In the genomic region with DNA sequence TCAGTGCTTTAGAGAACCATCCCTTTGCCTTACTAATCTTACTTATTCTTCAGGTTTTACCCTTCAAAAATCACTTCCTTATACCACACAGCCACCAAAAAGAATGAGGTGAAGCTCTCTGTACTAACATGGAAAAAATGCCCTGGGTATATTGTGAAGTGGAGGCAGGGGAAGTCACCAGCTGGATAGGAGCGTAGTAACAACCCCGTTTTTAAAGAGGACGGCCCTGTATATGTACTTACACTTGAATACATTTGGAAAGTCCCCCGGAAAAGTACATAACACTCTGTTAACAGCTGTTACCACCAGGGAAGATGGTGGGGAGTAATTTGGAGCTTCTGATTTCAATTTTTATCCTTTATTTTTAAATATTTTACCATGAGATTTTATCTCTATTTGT, we compare ENCODE assay signal across 8 cellular contexts. TPM values are rescaled to one million over a fixed set of nuclear protein-coding genes. Genes with fewer than 3 reads are reported as not detected.
A peak's percentile ranks its signal among the peaks of the same experiment; 100 is the strongest.
DNase-seq lines count a peak whose midpoint lies in the region; ATAC-seq and TF ChIP-seq lines count a peak whose summit lies in the region.

No MANE protein-coding gene starts in this region.

- no peaks in the 10 kb centered on the region for H3K27me3 ChIP-seq in CD4-positive, CD25-positive, alpha-beta regulatory T cell (ENCODE audit: control insufficient read depth, insufficient read depth, low read length)
- H3K27me3 ChIP-seq in left lung, result no peaks in the 10 kb centered on the region

- H3K4me1 ChIP-seq in CD4-positive, CD25-positive, alpha-beta regulatory T cell (ENCODE audit: control insufficient read depth, insufficient read depth, low read length, poor library complexity, severe bottlenecking), result peaks cover 45% of the 10 kb centered on the region
- H3K4me1 ChIP-seq in left lung, result peaks cover 5 to 23% of the 10 kb centered on the region in 2 donors

- peak overlapping the region; percentile 78 to 99 (median 93) for H3K27ac Mint-ChIP-seq in CD4-positive, CD25-positive, alpha-beta regulatory T cell
- peak overlapping the region; percentile 90 for H3K27ac Mint-ChIP-seq in T-helper 1 cell treated with Interleukin-12 subunit alpha and Interleukin-12 subunit beta and Interleukin-4 antibody, amounts not matched to agents 30 μg/mL and 1 μg/mL, for 36 hours

- peaks cover 4% of the 10 kb centered on the region for H3K27me3 Mint-ChIP-seq in CD4-positive, CD25-positive, alpha-beta regulatory T cell
- H3K27me3 Mint-ChIP-seq in T-helper 1 cell treated with Interleukin-12 subunit alpha and Interleukin-12 subunit beta and Interleukin-4 antibody, amounts not matched to agents 30 μg/mL and 1 μg/mL, for 36 hours (ENCODE audit: low read depth), result no peaks in the 10 kb centered on the region

- no peak for TF ChIP-seq CTCF in left lung (IDR thresholded peaks at IDR 0.05)
- no peak for TF ChIP-seq CTCF in omental fat pad (IDR thresholded peaks at IDR 0.05)

- peak overlapping the region; percentile 73 for H3K27ac ChIP-seq in CD4-positive, CD25-positive, alpha-beta regulatory T cell (ENCODE audit: insufficient read depth, low read length, poor library complexity, severe bottlenecking)
- H3K27ac ChIP-seq in left lung, result peak overlapping the region in 1 of 2 donors; percentile 3

- peak overlapping the region; percentile 13 to 65 (median 42) for H3K4me3 Mint-ChIP-seq in CD4-positive, CD25-positive, alpha-beta regulatory T cell
- peak overlapping the region; percentile 60 for H3K4me3 Mint-ChIP-seq in T-helper 1 cell treated with Interleukin-12 subunit alpha and Interleukin-12 subunit beta and Interleukin-4 antibody, amounts not matched to agents 30 μg/mL and 1 μg/mL, for 36 hours

- no peaks in the 10 kb centered on the region for H3K36me3 Mint-ChIP-seq in CD4-positive, CD25-positive, alpha-beta regulatory T cell
- peaks cover 7% of the 10 kb centered on the region for H3K36me3 Mint-ChIP-seq in T-helper 1 cell treated with Interleukin-12 subunit alpha and Interleukin-12 subunit beta and Interleukin-4 antibody, amounts not matched to agents 30 μg/mL and 1 μg/mL, for 36 hours (ENCODE audit: low read depth)

- intact Hi-C loops in left lung (cut with DNase I), result no loop called here

- ATAC-seq in CD4-positive, CD25-positive, alpha-beta regulatory T cell (ENCODE audit: low read depth in 2 of 2), result peak; percentile 15 to 26
- ATAC-seq in GM21360 (IDR thresholded peaks at IDR 0.05; ENCODE audit: unreplicated experiment) (peak; percentile 43), left lung (peak; percentile 75), GM21528 (IDR thresholded peaks at IDR 0.05; ENCODE audit: low FRiP score, unreplicated experiment) (no peak), omental fat pad (ENCODE audit: low FRiP score) (no peak), HG02973 (IDR thresholded peaks at IDR 0.05; ENCODE audit: unreplicated experiment) (no peak)

- no peaks in the 10 kb centered on the region for H3K36me3 ChIP-seq in CD4-positive, CD25-positive, alpha-beta regulatory T cell (ENCODE audit: control insufficient read depth, insufficient read depth, low read length)
- no peaks in the 10 kb centered on the region for H3K36me3 ChIP-seq in left lung

- peak overlapping the region; percentile 29 for H3K4me3 ChIP-seq in CD4-positive, CD25-positive, alpha-beta regulatory T cell (ENCODE audit: low read depth, low read length)
- no peak overlapping the region for H3K4me3 ChIP-seq in left lung

- H3K9me3 Mint-ChIP-seq in CD4-positive, CD25-positive, alpha-beta regulatory T cell, result no peaks in the 10 kb centered on the region
- no peaks in the 10 kb centered on the region for H3K9me3 Mint-ChIP-seq in T-helper 1 cell treated with Interleukin-12 subunit alpha and Interleukin-12 subunit beta and Interleukin-4 antibody, amounts not matched to agents 30 μg/mL and 1 μg/mL, for 36 hours

- peak in 1 of 3 donors; percentile 33 for DNase-seq in CD4-positive, CD25-positive, alpha-beta regulatory T cell
- no peak for DNase-seq in left lung
- no peak for DNase-seq in omental fat pad (ENCODE audit: low spot score)
- DNase-seq in NCI-H128 (lab: John Stamatoyannopoulos, UW; ENCODE audit: unreplicated experiment), result no peak

- peaks cover 25 to 66% (median 44%) of the 10 kb centered on the region in 4 donors for H3K4me1 Mint-ChIP-seq in CD4-positive, CD25-positive, alpha-beta regulatory T cell
- H3K4me1 Mint-ChIP-seq in T-helper 1 cell treated with Interleukin-12 subunit alpha and Interleukin-12 subunit beta and Interleukin-4 antibody, amounts not matched to agents 30 μg/mL and 1 μg/mL, for 36 hours (ENCODE audit: low read depth), result peaks cover 52% of the 10 kb centered on the region

- H3K9me3 ChIP-seq in CD4-positive, CD25-positive, alpha-beta regulatory T cell (ENCODE audit: control insufficient read depth in 2 of 2, low read length in 2 of 2), result no peaks in the 10 kb centered on the region
- H3K9me3 ChIP-seq in left lung, result no peaks in the 10 kb centered on the region

RNA-seq across cellular contexts. Expression of a gene that starts 28.2 kb away (rescaled TPM):
- 100 TPM for total RNA-seq in CD4-positive, CD25-positive, alpha-beta regulatory T cell
- polyA plus RNA-seq in CD4-positive, CD25-positive, alpha-beta regulatory T cell, result 100 to 1,000 TPM in 1 of 4 donors, 10 to 100 TPM in 3; 97.1 to 117 (median 99.4) TPM
- total RNA-seq in left lung (10 to 100 TPM; 87.2 to 95.7 TPM), omental fat pad (10 to 100 TPM; 49.6 to 63.5 (median 57.2) TPM)

RNA-seq across cellular contexts. Expression of a gene that starts 47.3 kb away (rescaled TPM):
- 364 TPM for total RNA-seq in CD4-positive, CD25-positive, alpha-beta regulatory T cell
- polyA plus RNA-seq in CD4-positive, CD25-positive, alpha-beta regulatory T cell, result 100 to 1,000 TPM; 288 to 597 (median 387) TPM
- total RNA-seq in left lung (100 to 1,000 TPM; 210 to 272 TPM), omental fat pad (100 to 1,000 TPM; 216 to 385 (median 283) TPM)

Comparison
In these comparisons a context has a peak if more than half of its experiments do, and no peak if none do; other contexts are left out.
1. ATAC-seq: peak in CD4-positive, CD25-positive, alpha-beta regulatory T cell (2 of 2), GM21360 (single experiment) and left lung (single experiment); none in GM21528 (single experiment), omental fat pad (single experiment) and HG02973 (single experiment).